Comparison of ENCODE assay signal across 15 cellular contexts in genomic region chr3:56851966-56852884, GRCh38. TPM values are rescaled to one million over a fixed set of nuclear protein-coding genes. Genes with fewer than 3 reads are reported as not detected.
DNase-seq lines count a peak whose midpoint lies in the region; ATAC-seq and TF ChIP-seq lines count a peak whose summit lies in the region.
"Had no signal": no experiment of that assay in that cellular context is flagged by ENCODE, and none has a peak within 500 bp of the region (broad histone marks: within the 10 kb centered on the region; RNA-seq: fewer than 3 reads in every experiment).

No MANE protein-coding gene starts in this region.

- no peak overlapping the region for H3K4me3 ChIP-seq in osteoblast (ENCODE audit: insufficient read depth, low read length)
- no peak overlapping the region for H3K4me3 ChIP-seq in suprapubic skin
- H3K4me3 ChIP-seq in ovary = no peak overlapping the region
- H3K4me3 ChIP-seq: psoas muscle, SJSA1 had no signal

- 89% methylated on average over 9 of the region's 9 CpGs for WGBS in suprapubic skin
- 83 to 87% (median 87%) methylated on average over 9 of the region's 9 CpGs for WGBS in ovary, 3 donors

- CTCF ChIA-PET in RWPE1 (lab: Yijun Ruan, JAX) = no interaction called here

- H3K27ac ChIP-seq in RWPE1 (peak overlapping the region; percentile 86), osteoblast (ENCODE audit: low read depth, low read length) (peak overlapping the region; percentile 14), suprapubic skin (no peak overlapping the region), ovary (no peak overlapping the region)
- H3K27ac ChIP-seq: KMS-11, psoas muscle, SJSA1 had no signal

- no peaks in the 10 kb centered on the region for H3K79me2 ChIP-seq in osteoblast (ENCODE audit: insufficient read depth, low read length)

- intact Hi-C loops in ovary (cut with DNase I) = loop anchor here in 1 of 4 donors (10.0 kb wide), 1 partner anchor 63 kb away; no protein-coding TSS in a partner anchor

- no peak overlapping the region for H2AFZ ChIP-seq in osteoblast (ENCODE audit: low read length)

- peaks cover 12% of the 10 kb centered on the region for H3K4me1 ChIP-seq in osteoblast (ENCODE audit: insufficient read depth, low read length)
- no peaks in the 10 kb centered on the region for H3K4me1 ChIP-seq in suprapubic skin
- H3K4me1 ChIP-seq in ovary (ENCODE audit: insufficient read depth) = no peaks in the 10 kb centered on the region
- H3K4me1 ChIP-seq: psoas muscle had no signal

- no peaks in the 10 kb centered on the region for H3K9me3 ChIP-seq in osteoblast (ENCODE audit: low read depth, low read length)
- H3K9me3 ChIP-seq in suprapubic skin = no peaks in the 10 kb centered on the region
- no peaks in the 10 kb centered on the region for H3K9me3 ChIP-seq in ovary
- H3K9me3 ChIP-seq: psoas muscle, SJSA1 had no signal

- TF ChIP-seq POLR2A in suprapubic skin (IDR thresholded peaks at IDR 0.05) (no peak), ovary (IDR thresholded peaks at IDR 0.05) (no peak)

- H4K20me1 ChIP-seq in osteoblast (ENCODE audit: insufficient read depth, low read length) = no peaks in the 10 kb centered on the region

- ATAC-seq in esophagus mucosa (peak; percentile 46), GM18867 (IDR thresholded peaks at IDR 0.05; ENCODE audit: unreplicated experiment) (no peak)
- ATAC-seq: psoas muscle had no signal

- DNase-seq in EL (peak; percentile 53), RWPE1 (ENCODE audit: low spot score) (peak; percentile 31), osteoblast (ENCODE audit: insufficient read length, low spot score, missing footprints) (no peak), suprapubic skin (ENCODE audit: low spot score in 2 of 2) (no peak), ovary (no peak), ureter (ENCODE audit: low spot score) (no peak)
- DNase-seq: activated CD8-positive, alpha-beta memory T cell treated with anti-CD3 and anti-CD28 coated beads, Interleukin-2, amount 50 U/mL, for 4 hours; AML-193; head of caudate nucleus; psoas muscle; T1000 had no signal

- TF ChIP-seq EP300 in suprapubic skin (IDR thresholded peaks at IDR 0.05) = no peak
- TF ChIP-seq EP300 in ovary (IDR thresholded peaks at IDR 0.05) = no peak

- POLR2A ChIA-PET in RWPE1 (lab: Yijun Ruan, JAX; ENCODE audit: low non-redundant PET) = no interaction called here

- H3K4me2 ChIP-seq in osteoblast (ENCODE audit: insufficient read depth, low read length) = peak overlapping the region; percentile 9
- H3K4me2 ChIP-seq: KMS-11 had no signal

- H3K36me3 ChIP-seq in osteoblast (ENCODE audit: insufficient read depth, low read length) (no peaks in the 10 kb centered on the region), suprapubic skin (no peaks in the 10 kb centered on the region), ovary (no peaks in the 10 kb centered on the region)
- H3K36me3 ChIP-seq: SJSA1 had no signal

- TF ChIP-seq CTCF in RWPE1 (conservative IDR thresholded peaks at IDR 0.05; ENCODE audit: low read depth) (no peak), osteoblast (IDR thresholded peaks at IDR 0.05; ENCODE audit: extremely low read depth, low read depth, low read length) (no peak), suprapubic skin (IDR thresholded peaks at IDR 0.05) (no peak), ovary (IDR thresholded peaks at IDR 0.05) (no peak)

- no peaks in the 10 kb centered on the region for H3K27me3 ChIP-seq in osteoblast (ENCODE audit: insufficient read depth, low read length)
- H3K27me3 ChIP-seq in suprapubic skin = no peaks in the 10 kb centered on the region
- no peaks in the 10 kb centered on the region for H3K27me3 ChIP-seq in ovary
- H3K27me3 ChIP-seq: SJSA1 had no signal

RNA-seq across cellular contexts. Expression of gene ARHGEF3, which starts 50.5 kb away (rescaled TPM):
- total RNA-seq in esophagus mucosa (30.2 TPM), osteoblast (21.7 and 22.7 TPM in 2 replicates), suprapubic skin (10 to 100 TPM; 16.3 to 23.0 (median 19.8) TPM), ovary (10 to 100 TPM; 23.5 to 48.1 (median 39.5) TPM), ureter (50.0 TPM)
- polyA plus RNA-seq in ovary = 10 to 100 TPM; 23.9 to 48.2 TPM

Comparison
In these comparisons a context has a peak if more than half of its experiments do, and no peak if none do; other contexts are left out.
1. DNase-seq: peak in EL (single experiment) and RWPE1 (single experiment); none in osteoblast (single experiment), suprapubic skin (0 of 2), ovary (0 of 5) and ureter (single experiment).
2. H3K27ac ChIP-seq: peak in RWPE1 (single experiment) and osteoblast (single experiment); none in suprapubic skin (single experiment) and ovary (0 of 2).